ENCODE assay signal across 8 cellular contexts in genomic region chr3:32500880-32501784, GRCh38. TPM values are rescaled to one million over a fixed set of nuclear protein-coding genes. Genes with fewer than 3 reads are reported as not detected.
DNase-seq lines count a peak whose midpoint lies in the region; ATAC-seq and TF ChIP-seq lines count a peak whose summit lies in the region.

No MANE protein-coding gene starts in this region.

- H3K9ac ChIP-seq in iPS-15b (ENCODE audit: low read depth, low read length), result no peak overlapping the region
- peak overlapping the region in 1 of 2 donors; percentile 88 for H3K9ac ChIP-seq in stomach smooth muscle (ENCODE audit: low read length in 2 of 2)

- CTCF ChIA-PET in activated CD4-positive, alpha-beta memory T cell treated with anti-CD3 and anti-CD28 coated beads for 36 hours (lab: Charles Lee), result interaction anchor here (0.9 to 1.1 kb wide), 2 partner anchors 129 to 184 kb away, joined by 3 to 7 read pairs; partner anchors contain the start of gene CNOT10
- CTCF ChIA-PET in RWPE1 (lab: Yijun Ruan, JAX), result no interaction called here

- H3K9me3 ChIP-seq in iPS-15b (ENCODE audit: control insufficient read depth, insufficient read depth, low read length) (no peaks in the 10 kb centered on the region), stomach smooth muscle (ENCODE audit: control insufficient read depth in 2 of 2, low read length in 2 of 2) (no peaks in the 10 kb centered on the region)

- H3K36me3 Mint-ChIP-seq in activated CD4-positive, alpha-beta memory T cell treated with anti-CD3 and anti-CD28 coated beads for 36 hours, result peaks cover 12% of the 10 kb centered on the region

- intact Hi-C loops in activated CD4-positive, alpha-beta memory T cell treated with anti-CD3 and anti-CD28 coated beads for 36 hours (cut with micrococcal nuclease), result loop anchor here (2.0 to 5.0 kb wide), 2 partner anchors 34 to 68 kb away; no protein-coding TSS in a partner anchor

- peaks cover 40% of the 10 kb centered on the region for H3K4me1 Mint-ChIP-seq in activated CD4-positive, alpha-beta memory T cell treated with anti-CD3 and anti-CD28 coated beads for 36 hours (ENCODE audit: low read depth)

- H3K4me3 ChIP-seq in iPS-15b (ENCODE audit: low read depth, low read length), result peak overlapping the region; percentile 88
- H3K4me3 ChIP-seq in stomach smooth muscle (ENCODE audit: low read length in 2 of 2), result peak overlapping the region; percentile 92 to 97

- POLR2A ChIA-PET in activated CD4-positive, alpha-beta memory T cell treated with anti-CD3 and anti-CD28 coated beads for 36 hours (lab: Charles Lee), result interaction anchor here (0.5 to 2.1 kb wide), 7 partner anchors 10 to 763 kb away, joined by 3 to 6 read pairs (median 3); partner anchors contain the start of gene CMTM7
- POLR2A ChIA-PET in RWPE1 (lab: Yijun Ruan, JAX; ENCODE audit: low non-redundant PET), result no interaction called here

- no peak overlapping the region for H3K27ac ChIP-seq in stomach smooth muscle (ENCODE audit: low read length)
- H3K27ac ChIP-seq in RWPE1, result no peak overlapping the region

- peak overlapping the region; percentile 100 for H3K4me3 Mint-ChIP-seq in activated CD4-positive, alpha-beta memory T cell treated with anti-CD3 and anti-CD28 coated beads for 36 hours

- no peaks in the 10 kb centered on the region for H3K27me3 Mint-ChIP-seq in activated CD4-positive, alpha-beta memory T cell treated with anti-CD3 and anti-CD28 coated beads for 36 hours

- peaks cover 21% of the 10 kb centered on the region for H3K4me1 ChIP-seq in iPS-15b (ENCODE audit: control insufficient read depth, insufficient read depth, low read length)
- H3K4me1 ChIP-seq in stomach smooth muscle (ENCODE audit: control insufficient read depth, insufficient read depth, low read length), result peaks cover 9% of the 10 kb centered on the region

- DNase-seq in SHP77 treated with DMSO at 0.1 percent for 48 hours (lab: John Stamatoyannopoulos, UW), result peak; percentile 7
- DNase-seq in SHP77 (lab: John Stamatoyannopoulos, UW), result no peak
- no peak for DNase-seq in activated CD4-positive, alpha-beta memory T cell treated with anti-CD3 and anti-CD28 coated beads for 36 hours
- no peak for DNase-seq in RWPE1 (ENCODE audit: low spot score)
- DNase-seq in cerebellum (ENCODE audit: low spot score), result no peak

- ATAC-seq in GM21515 (IDR thresholded peaks at IDR 0.05; ENCODE audit: unreplicated experiment), result no peak

- H3K27ac Mint-ChIP-seq in activated CD4-positive, alpha-beta memory T cell treated with anti-CD3 and anti-CD28 coated beads for 36 hours, result peak overlapping the region; percentile 97

- TF ChIP-seq CTCF in RWPE1 (conservative IDR thresholded peaks at IDR 0.05; ENCODE audit: low read depth), result no peak

- H3K27me3 ChIP-seq in iPS-15b (ENCODE audit: control insufficient read depth, insufficient read depth, low read length) (no peaks in the 10 kb centered on the region), stomach smooth muscle (ENCODE audit: control insufficient read depth in 1 of 2, insufficient read depth in 2 of 2, low read length in 2 of 2) (no peaks in the 10 kb centered on the region)

- H3K9me3 Mint-ChIP-seq in activated CD4-positive, alpha-beta memory T cell treated with anti-CD3 and anti-CD28 coated beads for 36 hours, result no peaks in the 10 kb centered on the region

- H3K36me3 ChIP-seq in iPS-15b (ENCODE audit: control insufficient read depth, insufficient read depth, low read length) (no peaks in the 10 kb centered on the region), stomach smooth muscle (ENCODE audit: control insufficient read depth in 2 of 2, insufficient read depth in 2 of 2, low read length in 2 of 2) (no peaks in the 10 kb centered on the region)

RNA-seq across cellular contexts. Expression of gene CMTM6, which starts 1.5 kb away (rescaled TPM):
- 10 to 100 TPM; 87.7 to 89.1 TPM for total RNA-seq in activated CD4-positive, alpha-beta memory T cell treated with anti-CD3 and anti-CD28 coated beads for 36 hours
- total RNA-seq in cerebellum, result 30.7 TPM
